In the genomic region with DNA sequence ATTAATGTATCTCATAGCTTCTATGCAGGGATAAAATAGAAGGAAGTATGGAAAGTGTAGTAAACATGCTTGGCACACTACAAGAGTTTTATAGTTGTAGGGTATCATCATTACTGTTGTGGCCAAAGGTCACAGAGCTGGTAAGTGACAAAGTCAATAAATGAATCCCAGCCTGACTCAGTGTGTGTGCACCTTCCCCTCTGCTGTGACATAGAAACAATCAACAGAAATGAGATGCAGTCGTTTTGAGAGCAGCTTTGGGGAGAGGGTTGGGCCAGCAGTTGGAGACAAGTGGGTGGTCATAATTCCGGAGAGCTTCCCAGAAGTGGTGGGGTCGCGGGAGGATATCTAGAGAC, we compare ENCODE assay signal across 10 cellular contexts.
A peak's percentile ranks its signal among the peaks of the same experiment; 100 is the strongest.
DNase-seq lines count a peak whose midpoint lies in the region; ATAC-seq, FAIRE-seq and TF ChIP-seq lines count a peak whose summit lies in the region.
"Had no signal": no experiment of that assay in that cellular context is flagged by ENCODE, and none has a peak within 500 bp of the region (broad histone marks: within the 10 kb centered on the region; RNA-seq: fewer than 3 reads in every experiment).

No MANE protein-coding gene starts in this region.

- H3K4me3 ChIP-seq in esophagus (ENCODE audit: low read depth in 1 of 2, low read length in 2 of 2) (no peak overlapping the region), parathyroid adenoma (ENCODE audit: low read depth, low read length) (no peak overlapping the region)

- H3K9me3 ChIP-seq in esophagus (ENCODE audit: control insufficient read depth in 2 of 2, insufficient read depth in 1 of 2, low read depth in 1 of 2, low read length in 1 of 2), result no peaks in the 10 kb centered on the region
- no peaks in the 10 kb centered on the region for H3K9me3 ChIP-seq in parathyroid adenoma (ENCODE audit: control insufficient read depth, low read length)

- WGBS in esophagus, 2 donors, result 33 to 34% methylated on average over 4 of the region's 4 CpGs

- peak overlapping the region; percentile 2 for H3K4me2 ChIP-seq in parathyroid adenoma (ENCODE audit: low read length)

- FAIRE-seq in GM12891 (lab: Jason Lieb, UNC), result no peak

- no peak overlapping the region for H3K9ac ChIP-seq in parathyroid adenoma

- no peak for ATAC-seq in HG02759 (IDR thresholded peaks at IDR 0.05; ENCODE audit: unreplicated experiment)
- ATAC-seq in GM19463 (IDR thresholded peaks at IDR 0.05; ENCODE audit: unreplicated experiment), result no peak

- H3K27me3 ChIP-seq in esophagus (ENCODE audit: control insufficient read depth in 1 of 2, insufficient read depth in 2 of 2, low read length in 2 of 2) (no peaks in the 10 kb centered on the region), parathyroid adenoma (ENCODE audit: control insufficient read depth, insufficient read depth, low read length) (no peaks in the 10 kb centered on the region)

- H3K4me1 ChIP-seq in esophagus (ENCODE audit: control insufficient read depth in 2 of 2, insufficient read depth in 2 of 2, low read length in 1 of 2) (peaks cover 0 to 3% of the 10 kb centered on the region in 2 donors), parathyroid adenoma (no peaks in the 10 kb centered on the region)

- no peak for TF ChIP-seq POLR2A in GM12891 (IDR thresholded peaks at IDR 0.05; ENCODE audit: low read depth, low read length)

- DNase-seq in EL, result peak; percentile 12
- DNase-seq in NCI-H345 treated with DMSO at 0.1 percent for 48 hours (lab: John Stamatoyannopoulos, UW; ENCODE audit: unreplicated experiment), result peak; percentile 77
- no peak for DNase-seq in GM12891 (ENCODE audit: insufficient read length, low spot score)
- no peak for DNase-seq in NK-92 treated with Interleukin-12 subunit alpha and Interleukin-12 subunit beta, amount 100 ng/mL, for 24 hours (lab: John Stamatoyannopoulos, UW)
- DNase-seq: activated CD4-positive, alpha-beta T cell treated with anti-CD3 and anti-CD28 coated beads, Interleukin-2, amount 10 ng/mL, durations not matched to agents 7 days and 5 days; stimulated activated CD4-positive, alpha-beta T cell treated with anti-CD3 and anti-CD28 coated beads, Interleukin-4, amount 100 ng/mL, for 4 hours had no signal

- no peak for TF ChIP-seq CTCF in parathyroid adenoma (IDR thresholded peaks at IDR 0.05)

- H3K27ac ChIP-seq in esophagus (ENCODE audit: low read depth in 2 of 2, low read length in 1 of 2) (peak overlapping the region; percentile 6 to 35), parathyroid adenoma (no peak overlapping the region)

- peak overlapping the region; percentile 25 for H2AFZ ChIP-seq in parathyroid adenoma

- H3K36me3 ChIP-seq in esophagus (ENCODE audit: control insufficient read depth in 2 of 2, insufficient read depth in 2 of 2, low read length in 1 of 2) (no peaks in the 10 kb centered on the region), parathyroid adenoma (ENCODE audit: control insufficient read depth, insufficient read depth, low read length) (no peaks in the 10 kb centered on the region)

- H3K79me2 ChIP-seq in parathyroid adenoma, result no peaks in the 10 kb centered on the region

TF ChIP-seq in GM12891, 5 proteins besides CTCF, POLR2A, EP300 and RAD21:
- no peak for TF ChIP-seq POU2F2 (IDR thresholded peaks at IDR 0.05; ENCODE audit: low read depth, low read length)

Comparison
In these comparisons a context has a peak if more than half of its experiments do, and no peak if none do; other contexts are left out.
1. DNase-seq: peak in EL (single experiment) and NCI-H345 treated with DMSO at 0.1 percent for 48 hours (single experiment); none in GM12891 (single experiment) and NK-92 treated with Interleukin-12 subunit alpha and Interleukin-12 subunit beta, amount 100 ng/mL, for 24 hours (single experiment).